16 cellular contexts compared by ENCODE assay signal in the genomic region with DNA sequence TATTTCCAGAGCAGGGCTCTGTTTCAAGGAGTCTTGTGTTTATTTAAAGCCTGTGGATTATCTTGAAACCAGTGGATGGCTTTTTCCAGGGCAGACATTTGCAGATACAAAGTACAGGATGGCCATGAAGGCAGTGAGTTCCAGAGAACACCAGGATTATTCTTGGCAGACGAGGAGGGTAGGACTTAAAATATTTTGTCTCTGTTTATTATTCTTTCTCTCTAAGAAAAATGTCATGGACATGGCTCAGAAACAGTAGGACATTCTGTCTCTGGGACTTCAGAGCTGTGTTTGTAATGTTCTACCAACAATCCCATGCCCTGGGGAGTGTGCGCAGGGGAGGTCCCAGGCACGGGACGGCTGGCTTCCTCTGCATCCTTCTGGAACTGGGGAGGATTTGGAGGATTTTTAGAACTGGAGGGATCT.
DNase-seq lines count a peak whose midpoint lies in the region; ATAC-seq and TF ChIP-seq lines count a peak whose summit lies in the region.
"Had no signal": no experiment of that assay in that cellular context is flagged by ENCODE, and none has a peak within 500 bp of the region (broad histone marks: within the 10 kb centered on the region; RNA-seq: fewer than 3 reads in every experiment).

No MANE protein-coding gene starts in this region.

- no peaks in the 10 kb centered on the region for H3K9me2 ChIP-seq in PC-3 (replicated peaks; ENCODE audit: low read length)

- TF ChIP-seq POLR2A in sigmoid colon (IDR thresholded peaks at IDR 0.05), result no peak
- TF ChIP-seq POLR2A in uterus (IDR thresholded peaks at IDR 0.05), result no peak

- no peak overlapping the region for H3K4me2 ChIP-seq in PC-3 (ENCODE audit: low read length)
- H3K4me2 ChIP-seq: KMS-11 had no signal

- intact Hi-C loops in left ventricle myocardium superior (cut with micrococcal nuclease), result no loop called here
- intact Hi-C loops in sigmoid colon (cut with DNase I), result loop anchor here (5.0 kb wide), 2 partner anchors 95 to 195 kb away; no protein-coding TSS in a partner anchor
- intact Hi-C loops in uterus (cut with DNase I; ENCODE audit: low total_unique reads), result loop anchor here (10.0 kb wide), 1 partner anchor 62 kb away; no protein-coding TSS in a partner anchor
- intact Hi-C loops in PC-3 (cut with micrococcal nuclease), result no loop called here
- intact Hi-C loops in CD4-positive, alpha-beta T cell (cut with DNase I, micrococcal nuclease), result no loop called here

- H3K36me3 Mint-ChIP-seq in CD4-positive, alpha-beta T cell (ENCODE audit: low read depth), result peaks cover 24% of the 10 kb centered on the region
- H3K36me3 Mint-ChIP-seq: activated naive CD4-positive, alpha-beta T cell treated with anti-CD3 and anti-CD28 coated beads, Interleukin-2, amount 50 U/mL, for 72 hours; stimulated activated memory B cell treated with anti-CD40 and anti-IgM and Interleukin-4, amounts not matched to agents 10 μg/mL and 1 μg/mL and 100 μg/mL, for 72 hours had no signal

- no peaks in the 10 kb centered on the region for H4K20me1 ChIP-seq in PC-3 (ENCODE audit: low read length)

- POLR2A ChIA-PET in PC-3 (lab: Charles Lee; ENCODE audit: unreplicated experiment), result no interaction called here
- POLR2A ChIA-PET in CD4-positive, alpha-beta T cell (lab: Charles Lee), result interaction anchor here (0.7 kb wide), 1 partner anchor 98 kb away, joined by 3 read pairs; no protein-coding TSS in a partner anchor

- H3K9me3 ChIP-seq in sigmoid colon, result no peaks in the 10 kb centered on the region
- H3K9me3 ChIP-seq in uterus, result no peaks in the 10 kb centered on the region
- H3K9me3 ChIP-seq in PC-3 (ENCODE audit: low read length), result no peaks in the 10 kb centered on the region
- no peaks in the 10 kb centered on the region for H3K9me3 ChIP-seq in CD4-positive, alpha-beta T cell (ENCODE audit: control insufficient read depth, low read length)

- TF ChIP-seq CTCF in sigmoid colon (IDR thresholded peaks at IDR 0.05), result no peak
- no peak for TF ChIP-seq CTCF in uterus (IDR thresholded peaks at IDR 0.05)
- no peak for TF ChIP-seq CTCF in PC-3 (conservative IDR thresholded peaks at IDR 0.05; ENCODE audit: low read depth, low read length)
- TF ChIP-seq CTCF in CD4-positive, alpha-beta T cell (IDR thresholded peaks at IDR 0.05), result no peak

- H3K36me3 ChIP-seq in sigmoid colon, result no peaks in the 10 kb centered on the region
- H3K36me3 ChIP-seq in uterus, result no peaks in the 10 kb centered on the region
- H3K36me3 ChIP-seq in PC-3 (ENCODE audit: low read depth, low read length), result no peaks in the 10 kb centered on the region
- H3K36me3 ChIP-seq: WERI-Rb-1 had no signal

- WGBS in sigmoid colon, 2 donors, result 46 to 73% methylated on average over 4 of the region's 4 CpGs

- TF ChIP-seq EP300 in sigmoid colon (IDR thresholded peaks at IDR 0.05), result peak in 3 of 4 donors; percentile 63 to 93 (median 77)

- no peak overlapping the region for H3K9ac ChIP-seq in PC-3 (ENCODE audit: low read length)
- H3K9ac ChIP-seq: KMS-11 had no signal

- H3K27ac Mint-ChIP-seq in CD4-positive, alpha-beta T cell, result no peak overlapping the region
- H3K27ac Mint-ChIP-seq: stimulated activated memory B cell treated with anti-CD40 and anti-IgM and Interleukin-4, amounts not matched to agents 10 μg/mL and 1 μg/mL and 100 μg/mL, for 72 hours had no signal

- H3K27ac ChIP-seq in cingulate gyrus (ENCODE audit: low read depth, low read length), result peak overlapping the region; percentile 48
- H3K27ac ChIP-seq in sigmoid colon, result peak overlapping the region; percentile 66 to 88 (median 78)
- H3K27ac ChIP-seq in uterus, result no peak overlapping the region
- H3K27ac ChIP-seq in PC-3 (ENCODE audit: low read length), result no peak overlapping the region
- no peak overlapping the region for H3K27ac ChIP-seq in CD4-positive, alpha-beta T cell (ENCODE audit: low read depth, low read length)
- H3K27ac ChIP-seq: epithelial cell of prostate, KMS-11, WERI-Rb-1 had no signal

- no TSS peak for BruUV-seq in PC-3 (replicated peaks; lab: Mats Ljungman, UMichigan)

- H3K27me3 Mint-ChIP-seq in CD4-positive, alpha-beta T cell, result no peaks in the 10 kb centered on the region

- peak; percentile 32 for DNase-seq in AG08396 (ENCODE audit: low spot score)
- peak; percentile 64 for DNase-seq in left ventricle myocardium superior
- peak; percentile 57 for DNase-seq in sigmoid colon
- DNase-seq in uterus, result no peak
- no peak for DNase-seq in PC-3
- DNase-seq in CD4-positive, alpha-beta T cell, result no peak
- DNase-seq: Calu3; NCI-H1417; stimulated activated CD4-positive, alpha-beta T cell treated with anti-CD3 and anti-CD28 coated beads, Interleukin-4, amount 100 ng/mL, for 24 hours; WERI-Rb-1 had no signal

- H3K27me3 ChIP-seq in sigmoid colon, result no peaks in the 10 kb centered on the region
- no peaks in the 10 kb centered on the region for H3K27me3 ChIP-seq in uterus
- no peaks in the 10 kb centered on the region for H3K27me3 ChIP-seq in PC-3 (ENCODE audit: low read length)
- H3K27me3 ChIP-seq in CD4-positive, alpha-beta T cell (ENCODE audit: control insufficient read depth, insufficient read depth, low read length), result no peaks in the 10 kb centered on the region

- peaks cover 22% of the 10 kb centered on the region for H3K4me1 Mint-ChIP-seq in CD4-positive, alpha-beta T cell (ENCODE audit: low read depth)

- H3F3A ChIP-seq in PC-3 (ENCODE audit: low read length, unreplicated experiment), result no peaks in the 10 kb centered on the region

- H3K9me3 Mint-ChIP-seq in CD4-positive, alpha-beta T cell, result no peaks in the 10 kb centered on the region
- H3K9me3 Mint-ChIP-seq: activated naive CD4-positive, alpha-beta T cell treated with anti-CD3 and anti-CD28 coated beads, Interleukin-2, amount 50 U/mL, for 72 hours; stimulated activated memory B cell treated with anti-CD40 and anti-IgM and Interleukin-4, amounts not matched to agents 10 μg/mL and 1 μg/mL and 100 μg/mL, for 72 hours had no signal

- H3K4me3 ChIP-seq in sigmoid colon (no peak overlapping the region), uterus (no peak overlapping the region), PC-3 (ENCODE audit: low read length) (no peak overlapping the region)

- H2AFZ ChIP-seq in PC-3 (ENCODE audit: low read length), result no peak overlapping the region

- H3K4me1 ChIP-seq in sigmoid colon (peaks cover 0 to 35% (median 30%) of the 10 kb centered on the region in 4 donors), uterus (no peaks in the 10 kb centered on the region), PC-3 (ENCODE audit: insufficient read depth, low read length) (no peaks in the 10 kb centered on the region)

- peak; percentile 90 for ATAC-seq in left ventricle myocardium superior
- ATAC-seq in esophagus mucosa, result no peak
- no peak for ATAC-seq in PC-3
- ATAC-seq in CD4-positive, alpha-beta T cell (ENCODE audit: poor library complexity), result no peak
- ATAC-seq: activated naive CD4-positive, alpha-beta T cell treated with anti-CD3 and anti-CD28 coated beads, Interleukin-2, amount 50 U/mL, for 72 hours; stimulated activated memory B cell treated with anti-CD40 and anti-IgM and Interleukin-4, amounts not matched to agents 10 μg/mL and 1 μg/mL and 100 μg/mL, for 72 hours had no signal

- H3K4me3 Mint-ChIP-seq in CD4-positive, alpha-beta T cell, result no peak overlapping the region
- H3K4me3 Mint-ChIP-seq: stimulated activated memory B cell treated with anti-CD40 and anti-IgM and Interleukin-4, amounts not matched to agents 10 μg/mL and 1 μg/mL and 100 μg/mL, for 72 hours had no signal

- no peaks in the 10 kb centered on the region for H3K79me2 ChIP-seq in PC-3 (ENCODE audit: low read length)

- CTCF ChIA-PET in PC-3 (lab: Charles Lee), result no interaction called here
- CTCF ChIA-PET in CD4-positive, alpha-beta T cell (lab: Charles Lee), result no interaction called here

Comparison
In these comparisons a context has a peak if more than half of its experiments do, and no peak if none do; other contexts are left out.
1. DNase-seq: peak in AG08396 (single experiment), left ventricle myocardium superior (single experiment) and sigmoid colon (single experiment); none in uterus (0 of 2), PC-3 (single experiment) and CD4-positive, alpha-beta T cell (0 of 10).
2. H3K27ac ChIP-seq: peak in cingulate gyrus (single experiment) and sigmoid colon (4 of 4); none in uterus (0 of 2), PC-3 (single experiment) and CD4-positive, alpha-beta T cell (single experiment).
3. intact Hi-C loops: an anchor here in sigmoid colon (5.0 kb wide) and uterus (10.0 kb wide); none called in left ventricle myocardium superior, PC-3 and CD4-positive, alpha-beta T cell.